Comparison of ENCODE assay signal across 8 cellular contexts in genomic region chr15:64095795-64096485, GRCh38. TPM values are rescaled to one million over a fixed set of nuclear protein-coding genes. Genes with fewer than 3 reads are reported as not detected.
DNase-seq lines count a peak whose midpoint lies in the region; ATAC-seq and TF ChIP-seq lines count a peak whose summit lies in the region.

Gene SNX1 (plus strand): TSS chr15:64095982. CDS start chr15:64096014, 32 bp downstream.

- DNase-seq in CD8-positive, alpha-beta memory T cell = peak; percentile 92 to 97 (median 95)
- DNase-seq in IMR-90 = peak; percentile 94
- peak; percentile 98 for DNase-seq in activated CD8-positive, alpha-beta memory T cell treated with anti-CD3 and anti-CD28 coated beads, Interleukin-2, amount 50 U/mL, for 4 hours
- peak; percentile 97 for DNase-seq in endodermal cell
- DNase-seq in mesenteric fat pad (ENCODE audit: low spot score) = peak; percentile 98
- DNase-seq in stimulated activated CD8-positive, alpha-beta memory T cell treated with anti-CD3 and anti-CD28 coated beads, Interleukin-12 subunit alpha, Interleukin-12 subunit beta, amount 100 ng/mL, for 4 hours (ENCODE audit: low read depth) = peak; percentile 94

- TF ChIP-seq RAD21 in IMR-90 (IDR thresholded peaks at IDR 0.05; ENCODE audit: low read length) = no peak

- peak; percentile 42 for ATAC-seq in GM21390 (IDR thresholded peaks at IDR 0.05; ENCODE audit: unreplicated experiment)
- peak; percentile 86 for ATAC-seq in IMR-90 (ENCODE audit: low read depth)

- H4K91ac ChIP-seq in IMR-90 (ENCODE audit: insufficient read depth, low read depth, low read length) = peak within 1 kb of the TSS; percentile 51

- H3K79me2 ChIP-seq in OCI-LY3 (ENCODE audit: low read length) = peaks cover 86% of the 10 kb centered on the region

- BruUV-seq in IMR-90 (replicated peaks; lab: Mats Ljungman, UMichigan) = no TSS peak

- H4K5ac ChIP-seq in IMR-90 (ENCODE audit: low read depth, low read length) = peak within 1 kb of the TSS; percentile 98

- H3K9me3 Mint-ChIP-seq in CD8-positive, alpha-beta memory T cell = no peaks in the 10 kb centered on the region
- H3K9me3 Mint-ChIP-seq in endodermal cell = no peaks in the 10 kb centered on the region

- in situ Hi-C loops in IMR-90 (cut with MboI; ENCODE audit: low sequenced_read_pairs) = no loop called here

- H2BK120ac ChIP-seq in IMR-90 (ENCODE audit: low read depth, low read length) = no peak within 1 kb of the TSS

- peak within 1 kb of the TSS; percentile 98 for H3K4me3 ChIP-seq in CD8-positive, alpha-beta memory T cell (ENCODE audit: low read length)
- H3K4me3 ChIP-seq in IMR-90 (ENCODE audit: insufficient read depth, low read depth, low read length) (peak within 1 kb of the TSS; percentile 92), OCI-LY3 (ENCODE audit: low read length) (peak within 1 kb of the TSS; percentile 96), endodermal cell (ENCODE audit: low read length) (peak within 1 kb of the TSS; percentile 94)

- peak within 1 kb of the TSS; percentile 85 for H2AK5ac ChIP-seq in IMR-90 (ENCODE audit: low read depth, low read length)

- peak within 1 kb of the TSS; percentile 75 for H3K14ac ChIP-seq in IMR-90 (replicated peaks; ENCODE audit: low read depth, low read length)

- peak within 1 kb of the TSS; percentile 63 for H3K56ac ChIP-seq in IMR-90 (ENCODE audit: extremely low read depth, insufficient read depth, low read length)

- peak within 1 kb of the TSS; percentile 88 for H3K27ac ChIP-seq in CD8-positive, alpha-beta memory T cell (ENCODE audit: low read depth, low read length)
- peak within 1 kb of the TSS; percentile 84 for H3K27ac ChIP-seq in IMR-90 (ENCODE audit: insufficient read depth, low read length)
- peak within 1 kb of the TSS; percentile 58 for H3K27ac ChIP-seq in OCI-LY3 (ENCODE audit: low read length)
- H3K27ac ChIP-seq in endodermal cell (ENCODE audit: low read depth, low read length) = peak within 1 kb of the TSS; percentile 40

- dilution Hi-C loops in IMR-90 (cut with HindIII; ENCODE audit: low sequenced_read_pairs, unreplicated experiment) = no loop called here

- H3K4me1 Mint-ChIP-seq in CD8-positive, alpha-beta memory T cell = peaks cover 70 to 88% (median 78%) of the 10 kb centered on the region in 3 donors
- peaks cover 24% of the 10 kb centered on the region for H3K4me1 Mint-ChIP-seq in endodermal cell

- H3K9me1 ChIP-seq in IMR-90 (ENCODE audit: insufficient read depth, low read length) = peaks cover 7% of the 10 kb centered on the region; the same call in 1 of the 2 replicates

- H3K9me3 ChIP-seq in CD8-positive, alpha-beta memory T cell (ENCODE audit: low read length) = no peaks in the 10 kb centered on the region
- H3K9me3 ChIP-seq in IMR-90 (ENCODE audit: control insufficient read depth, insufficient read depth, low read length) (no peaks in the 10 kb centered on the region), OCI-LY3 (ENCODE audit: insufficient read depth, low read length) (no peaks in the 10 kb centered on the region), endodermal cell (ENCODE audit: control insufficient read depth, low read length) (no peaks in the 10 kb centered on the region)

- peak within 1 kb of the TSS; percentile 90 for H2AK9ac ChIP-seq in IMR-90 (replicated peaks; ENCODE audit: low read depth, low read length, poor library complexity)

- TF ChIP-seq CTCF in IMR-90 (conservative IDR thresholded peaks at IDR 0.05; ENCODE audit: low read depth, low read length) = no peak
- no peak for TF ChIP-seq CTCF in OCI-LY3 (IDR thresholded peaks at IDR 0.05; ENCODE audit: low read depth, low read length)
- peak; percentile 37 for TF ChIP-seq CTCF in endodermal cell (conservative IDR thresholded peaks at IDR 0.05)

- no peaks in the 10 kb centered on the region for H3K27me3 ChIP-seq in CD8-positive, alpha-beta memory T cell (ENCODE audit: insufficient read depth, low read length, poor library complexity, severe bottlenecking)
- no peaks in the 10 kb centered on the region for H3K27me3 ChIP-seq in IMR-90 (ENCODE audit: control insufficient read depth, insufficient read depth, low read length)
- H3K27me3 ChIP-seq in OCI-LY3 (ENCODE audit: low read depth, low read length) = no peaks in the 10 kb centered on the region
- H3K27me3 ChIP-seq in endodermal cell (ENCODE audit: control insufficient read depth, insufficient read depth, low read length, poor library complexity, severe bottlenecking) = no peaks in the 10 kb centered on the region

- peaks cover 0 to 22% (median 0%) of the 10 kb centered on the region in 3 donors for H3K36me3 Mint-ChIP-seq in CD8-positive, alpha-beta memory T cell
- H3K36me3 Mint-ChIP-seq in endodermal cell (ENCODE audit: low read depth) = no peaks in the 10 kb centered on the region

- peak within 1 kb of the TSS; percentile 51 for H3K4ac ChIP-seq in IMR-90 (ENCODE audit: low read depth, low read length)

- peak within 1 kb of the TSS; percentile 63; the same call in 1 of the 2 replicates for H3K23ac ChIP-seq in IMR-90 (ENCODE audit: low read depth, low read length)

- H3K27ac Mint-ChIP-seq in CD8-positive, alpha-beta memory T cell = peak within 1 kb of the TSS; percentile 90 to 100 (median 97)
- H3K27ac Mint-ChIP-seq in endodermal cell = peak within 1 kb of the TSS; percentile 94

- H3K27me3 Mint-ChIP-seq in CD8-positive, alpha-beta memory T cell = no peaks in the 10 kb centered on the region
- H3K27me3 Mint-ChIP-seq in endodermal cell (ENCODE audit: insufficient read depth) = peaks cover 2% of the 10 kb centered on the region

- H2AFZ ChIP-seq in IMR-90 (replicated peaks; ENCODE audit: low read length, poor library complexity) (peak within 1 kb of the TSS; percentile 86), OCI-LY3 (ENCODE audit: low read depth, low read length) (peak within 1 kb of the TSS; percentile 64; the same call in 1 of the 2 replicates)

- H3K79me1 ChIP-seq in IMR-90 (ENCODE audit: low read depth in 1 of 2, low read length in 2 of 2) = peaks cover 23 to 73% of the 10 kb centered on the region in 2 experiments

- H2BK5ac ChIP-seq in IMR-90 (ENCODE audit: low read depth, low read length, poor library complexity, severe bottlenecking) = peak within 1 kb of the TSS; percentile 68

- no peak within 1 kb of the TSS; the same call in 2 of the 3 replicates for H2BK15ac ChIP-seq in IMR-90 (ENCODE audit: low read depth, low read length)

- CTCF ChIA-PET in CD8-positive, alpha-beta memory T cell (lab: Charles Lee) = interaction anchor here (0.9 kb wide), 1 partner anchor 57 kb away, joined by 3 read pairs; no protein-coding TSS in a partner anchor
- CTCF ChIA-PET in IMR-90 (lab: Yijun Ruan, JAX) = no interaction called here

- H3K9ac ChIP-seq in IMR-90 (ENCODE audit: low read depth, low read length) (peak within 1 kb of the TSS; percentile 72), OCI-LY3 (ENCODE audit: low read length) (peak within 1 kb of the TSS; percentile 89), endodermal cell (ENCODE audit: extremely low read depth, low read length, poor library complexity, severe bottlenecking) (peak within 1 kb of the TSS; percentile 59)

- WGBS in IMR-90 (ENCODE audit: extremely low coverage in 2 of 2, insufficient read length in 1 of 2), 2 experiments = 1% methylated on average over 16 of the region's 63 CpGs; no CpG with 5 or more reads in 1 of the 2 experiments
- 0 to 1% methylated on average over 25 to 63 of the region's 63 CpGs for WGBS in endodermal cell (ENCODE audit: insufficient coverage in 1 of 2, insufficient read length in 1 of 2), 2 experiments

- peak; percentile 88 for TF ChIP-seq POLR2A in IMR-90 (IDR thresholded peaks at IDR 0.05; ENCODE audit: low read depth, low read length)

- peaks cover 56% of the 10 kb centered on the region for H3K4me1 ChIP-seq in CD8-positive, alpha-beta memory T cell (ENCODE audit: insufficient read depth, low read length)
- H3K4me1 ChIP-seq in IMR-90 (ENCODE audit: control insufficient read depth, insufficient read depth, low read length) = 0 out of 2 replicates have a peak, but pooled peaks cover 1% of the 10 kb centered on the region
- peaks cover 45% of the 10 kb centered on the region for H3K4me1 ChIP-seq in OCI-LY3 (ENCODE audit: low read length)
- no peaks in the 10 kb centered on the region for H3K4me1 ChIP-seq in endodermal cell (ENCODE audit: control insufficient read depth, insufficient read depth, low read length)

- H4K8ac ChIP-seq in IMR-90 (ENCODE audit: low read depth in 2 of 2, low read length in 2 of 2) = peak within 1 kb of the TSS; percentile 83 to 99

- intact Hi-C loops in IMR-90 (cut with micrococcal nuclease) = no loop called here

- peak within 1 kb of the TSS; percentile 93 to 99 (median 97) for H3K4me3 Mint-ChIP-seq in CD8-positive, alpha-beta memory T cell
- peak within 1 kb of the TSS; percentile 97 for H3K4me3 Mint-ChIP-seq in endodermal cell

- POLR2A ChIA-PET in CD8-positive, alpha-beta memory T cell (lab: Charles Lee) = interaction anchor here (0.6 to 2.0 kb wide), 3 partner anchors 58 to 576 kb away, joined by 5 to 12 read pairs (median 9); partner anchors contain the start of gene PPIB
- POLR2A ChIA-PET in IMR-90 (lab: Charles Lee; ENCODE audit: unreplicated experiment) = no interaction called here

- H3K4me2 ChIP-seq in IMR-90 (ENCODE audit: low read depth, low read length) (peak within 1 kb of the TSS; percentile 97), OCI-LY3 (ENCODE audit: low read length) (peak within 1 kb of the TSS; percentile 78)

- H2BK20ac ChIP-seq in IMR-90 (ENCODE audit: low read depth, low read length) = no peak within 1 kb of the TSS

- H3K18ac ChIP-seq in IMR-90 (ENCODE audit: low read depth, low read length) = no peak within 1 kb of the TSS; the same call in 1 of the 2 replicates

- no peaks in the 10 kb centered on the region for H3K36me3 ChIP-seq in CD8-positive, alpha-beta memory T cell (ENCODE audit: insufficient read depth, low read length)
- H3K36me3 ChIP-seq in IMR-90 (ENCODE audit: control insufficient read depth, insufficient read depth, low read length) = no peaks in the 10 kb centered on the region
- H3K36me3 ChIP-seq in OCI-LY3 (replicated peaks; ENCODE audit: low read depth, low read length) = no peaks in the 10 kb centered on the region
- no peaks in the 10 kb centered on the region for H3K36me3 ChIP-seq in endodermal cell (ENCODE audit: control insufficient read depth, insufficient read depth, low read length)

- H4K20me1 ChIP-seq in IMR-90 (ENCODE audit: insufficient read depth, low read length) (peaks cover 41% of the 10 kb centered on the region), OCI-LY3 (ENCODE audit: insufficient read depth, low read length) (peaks cover 30% of the 10 kb centered on the region)

TF ChIP-seq in IMR-90, 13 proteins besides CTCF, POLR2A, EP300 and RAD21 (continues in another document):
- no peak for TF ChIP-seq CHD1 (IDR thresholded peaks at IDR 0.05; ENCODE audit: low read depth, low read length)
- no peak for TF ChIP-seq RCOR1 (IDR thresholded peaks at IDR 0.05; ENCODE audit: insufficient replicate concordance, low read length)
- TF ChIP-seq MAFK (IDR thresholded peaks at IDR 0.05; ENCODE audit: low read depth, low read length) = no peak

RNA-seq across cellular contexts. Expression of gene SNX1, which starts in this region (rescaled TPM):
- 10 to 100 TPM; 90.1 to 93.6 TPM for total RNA-seq in CD8-positive, alpha-beta memory T cell
- polyA plus RNA-seq in CD8-positive, alpha-beta memory T cell = 63.4 TPM
- total RNA-seq in IMR-90 (2012; rRNA removed) (34.7 and 35.3 TPM in 2 replicates), endodermal cell (10 to 100 TPM; 54.5 to 63.0 TPM), mesenteric fat pad (188 TPM)
- polyA plus RNA-seq in IMR-90 (2012; rRNA removed) = 72.3 and 75.9 TPM in 2 replicates
- polyA plus RNA-seq in IMR-90 (2012; cell fraction: cytosol; rRNA removed) = 32.8 and 37.1 TPM in 2 replicates
- 87.8 and 96.0 TPM in 2 replicates for polyA plus RNA-seq in IMR-90 (2012; cell fraction: nucleus; rRNA removed; ENCODE audit: low replicate concordance)
- 62.9 TPM for polyA plus RNA-seq in endodermal cell (2013, experiment 1 of 2)
- polyA plus RNA-seq in endodermal cell (2013, experiment 2 of 2) = 61.1 TPM

Comparison
In these comparisons a context has a peak if more than half of its experiments do, and no peak if none do; other contexts are left out.
1. Peak in every context shown above with its lines: DNase-seq, ATAC-seq, H3K4me3 ChIP-seq and H3K27ac ChIP-seq.